In genomic region chr17:39527220-39527813, GRCh38 we compare ENCODE assay signal across 8 cellular contexts.
A peak's percentile ranks its signal among the peaks of the same experiment; 100 is the strongest.
DNase-seq lines count a peak whose midpoint lies in the region; ATAC-seq, FAIRE-seq and TF ChIP-seq lines count a peak whose summit lies in the region.

No MANE protein-coding gene starts in this region.

- H3K4me3 ChIP-seq in AG04450 (ENCODE audit: low read depth, low read length): no peak overlapping the region
- no peak overlapping the region for H3K4me3 ChIP-seq in SJCRH30

- TF ChIP-seq POLR2A in GM12891 (IDR thresholded peaks at IDR 0.05; ENCODE audit: low read depth, low read length): no peak

- no peaks in the 10 kb centered on the region for H3K9me3 ChIP-seq in AG04450 (ENCODE audit: control insufficient read depth, insufficient read depth, low read length)
- no peaks in the 10 kb centered on the region for H3K9me3 ChIP-seq in SJCRH30 (replicated peaks)

- POLR2A ChIA-PET in AG04450 (lab: Yijun Ruan, JAX): no interaction called here
- POLR2A ChIA-PET in activated CD4-positive, alpha-beta T cell treated with anti-CD3 and anti-CD28 coated beads for 36 hours (lab: Charles Lee): no interaction called here

- H3K27ac Mint-ChIP-seq in activated T-cell treated with anti-CD3 and anti-CD28 coated beads, Interleukin-2, amount 50 U/mL, for 72 hours: no peak overlapping the region
- no peak overlapping the region for H3K27ac Mint-ChIP-seq in activated CD4-positive, alpha-beta T cell treated with anti-CD3 and anti-CD28 coated beads for 36 hours

- CTCF ChIA-PET in AG04450 (lab: Charles Lee): interaction anchor here (0.7 to 1.0 kb wide), 2 partner anchors 8 to 43 kb away, joined by 4 read pairs; no protein-coding TSS in a partner anchor
- CTCF ChIA-PET in activated CD4-positive, alpha-beta T cell treated with anti-CD3 and anti-CD28 coated beads for 36 hours (lab: Charles Lee): interaction anchor here (1.0 to 1.6 kb wide), 2 partner anchors 9 to 96 kb away, joined by 3 to 4 read pairs; no protein-coding TSS in a partner anchor

- H3K36me3 Mint-ChIP-seq in activated T-cell treated with anti-CD3 and anti-CD28 coated beads, Interleukin-2, amount 50 U/mL, for 72 hours (ENCODE audit: insufficient read depth in 2 of 2): peaks cover 4 to 26% of the 10 kb centered on the region in 2 donors
- peaks cover 56% of the 10 kb centered on the region for H3K36me3 Mint-ChIP-seq in activated CD4-positive, alpha-beta T cell treated with anti-CD3 and anti-CD28 coated beads for 36 hours (ENCODE audit: low read depth)

- no peak for FAIRE-seq in GM12891 (lab: Jason Lieb, UNC)

- H3K4me1 ChIP-seq in SJCRH30: peaks cover 21% of the 10 kb centered on the region

- no peaks in the 10 kb centered on the region for H3K27me3 Mint-ChIP-seq in activated T-cell treated with anti-CD3 and anti-CD28 coated beads, Interleukin-2, amount 50 U/mL, for 72 hours (ENCODE audit: low read depth)
- H3K27me3 Mint-ChIP-seq in activated CD4-positive, alpha-beta T cell treated with anti-CD3 and anti-CD28 coated beads for 36 hours: no peaks in the 10 kb centered on the region

- no peaks in the 10 kb centered on the region for H3K9me3 Mint-ChIP-seq in activated T-cell treated with anti-CD3 and anti-CD28 coated beads, Interleukin-2, amount 50 U/mL, for 72 hours
- no peaks in the 10 kb centered on the region for H3K9me3 Mint-ChIP-seq in activated CD4-positive, alpha-beta T cell treated with anti-CD3 and anti-CD28 coated beads for 36 hours (ENCODE audit: low read depth)

- H3K27me3 ChIP-seq in AG04450 (ENCODE audit: control insufficient read depth, insufficient read depth, low read length): no peaks in the 10 kb centered on the region
- no peaks in the 10 kb centered on the region for H3K27me3 ChIP-seq in SJCRH30

- no peak overlapping the region for H3K4me3 Mint-ChIP-seq in activated T-cell treated with anti-CD3 and anti-CD28 coated beads, Interleukin-2, amount 50 U/mL, for 72 hours
- no peak overlapping the region for H3K4me3 Mint-ChIP-seq in activated CD4-positive, alpha-beta T cell treated with anti-CD3 and anti-CD28 coated beads for 36 hours

- TF ChIP-seq CTCF in AG04450 (IDR thresholded peaks at IDR 0.05; ENCODE audit: low read depth, low read length): peak; percentile 45
- peak; percentile 48 for TF ChIP-seq CTCF in GM12872 (IDR thresholded peaks at IDR 0.05; ENCODE audit: insufficient read depth, low read depth, low read length)
- no peak for TF ChIP-seq CTCF in omental fat pad (IDR thresholded peaks at IDR 0.05)

- peak; percentile 58 for ATAC-seq in left ventricle myocardium superior
- ATAC-seq in omental fat pad (ENCODE audit: low FRiP score): no peak
- no peak for ATAC-seq in activated T-cell treated with anti-CD3 and anti-CD28 coated beads, Interleukin-2, amount 50 U/mL, for 72 hours (replicated peaks in 1 of 2)
- no peak for ATAC-seq in activated CD4-positive, alpha-beta T cell treated with anti-CD3 and anti-CD28 coated beads for 36 hours

- peaks cover 87% of the 10 kb centered on the region for H3K36me3 ChIP-seq in SJCRH30

- DNase-seq in AG04450 (ENCODE audit: low read depth, low spot score) (no peak), SJCRH30 (peak; percentile 10 to 61), left ventricle myocardium superior (no peak), GM12891 (ENCODE audit: insufficient read length, low spot score) (no peak), omental fat pad (ENCODE audit: low spot score) (no peak)
- DNase-seq in activated T-cell treated with anti-CD3 and anti-CD28 coated beads, Interleukin-2, amount 50 U/mL, for 72 hours: no peak
- no peak for DNase-seq in activated CD4-positive, alpha-beta T cell treated with anti-CD3 and anti-CD28 coated beads for 36 hours

- intact Hi-C loops in left ventricle myocardium superior (cut with micrococcal nuclease): no loop called here
- intact Hi-C loops in activated CD4-positive, alpha-beta T cell treated with anti-CD3 and anti-CD28 coated beads for 36 hours (cut with DNase I, micrococcal nuclease): loop anchor here in 1 of 2 experiments (2.0 kb wide), 1 partner anchor 95 kb away; no protein-coding TSS in a partner anchor

- H3K27ac ChIP-seq in AG04450 (ENCODE audit: low read depth, low read length) (no peak overlapping the region), SJCRH30 (peak overlapping the region; percentile 43)

- peaks cover 10% of the 10 kb centered on the region for H3K4me1 Mint-ChIP-seq in activated T-cell treated with anti-CD3 and anti-CD28 coated beads, Interleukin-2, amount 50 U/mL, for 72 hours (ENCODE audit: low read depth)
- H3K4me1 Mint-ChIP-seq in activated CD4-positive, alpha-beta T cell treated with anti-CD3 and anti-CD28 coated beads for 36 hours: peaks cover 14% of the 10 kb centered on the region

TF ChIP-seq in GM12891, 5 proteins besides CTCF, POLR2A, EP300 and RAD21:
- TF ChIP-seq PAX5 (IDR thresholded peaks at IDR 0.05; ENCODE audit: insufficient read depth, low read length, severe bottlenecking) (no peak), SPI1 (IDR thresholded peaks at IDR 0.05; ENCODE audit: low read depth, low read length) (no peak), TAF1 (IDR thresholded peaks at IDR 0.05; ENCODE audit: low read depth, low read length) (no peak), POLR2AphosphoS5 (IDR thresholded peaks at IDR 0.05; ENCODE audit: low read depth, low read length) (no peak), POU2F2 (IDR thresholded peaks at IDR 0.05; ENCODE audit: low read depth, low read length) (no peak)
TF ChIP-seq in GM12891: peak in this region for 0.

Comparison
In these comparisons a context has a peak if more than half of its experiments do, and no peak if none do; other contexts are left out.
1. DNase-seq: peak in SJCRH30 (2 of 2); none in AG04450 (single experiment), left ventricle myocardium superior (single experiment), GM12891 (single experiment), omental fat pad (single experiment), activated T-cell treated with anti-CD3 and anti-CD28 coated beads, Interleukin-2, amount 50 U/mL, for 72 hours (0 of 2) and activated CD4-positive, alpha-beta T cell treated with anti-CD3 and anti-CD28 coated beads for 36 hours (single experiment).
2. CTCF ChIP-seq: peak in AG04450 (single experiment) and GM12872 (single experiment); none in omental fat pad (0 of 3).